In genomic region chr14:69151458-69152180, GRCh38 we compare ENCODE assay signal across 8 cellular contexts. TPM values are rescaled to one million over a fixed set of nuclear protein-coding genes. Genes with fewer than 3 reads are reported as not detected.
DNase-seq lines count a peak whose midpoint lies in the region; ATAC-seq and TF ChIP-seq lines count a peak whose summit lies in the region.

No MANE protein-coding gene starts in this region.

- ATAC-seq in HCT116 (peak; percentile 64), T-cell (replicated peaks in 1 of 4) (peak; percentile 42 to 53 (median 48)), left cardiac atrium (peak; percentile 70 to 71)

- H3K27ac ChIP-seq in HCT116 (ENCODE audit: low read depth, low read length) (peak overlapping the region; percentile 89), adrenal gland (peak overlapping the region; percentile 65 to 98 (median 95))

- peak; percentile 81 for DNase-seq in Daoy (ENCODE audit: low read depth)
- peak; percentile 48 for DNase-seq in HCT116 (ENCODE audit: low read depth, low spot score)
- DNase-seq in NB4 (ENCODE audit: low read depth), result peak; percentile 85
- peak; percentile 48 to 84 (median 68) for DNase-seq in T-cell
- peak; percentile 72 to 83 (median 77) for DNase-seq in adrenal gland
- DNase-seq in left cardiac atrium, result peak; percentile 77
- peak; percentile 91 for DNase-seq in posterior vena cava (ENCODE audit: low spot score)
- peak; percentile 78 for DNase-seq in ureter (ENCODE audit: low spot score)

- POLR2A ChIA-PET in HCT116 (lab: Charles Lee), result no interaction called here
- POLR2A ChIA-PET in T-cell (lab: Charles Lee), result interaction anchor here (0.5 to 1.0 kb wide), 4 partner anchors 9 to 646 kb away, joined by 3 to 8 read pairs (median 3); no protein-coding TSS in a partner anchor

- H3K27me3 ChIP-seq in HCT116 (ENCODE audit: insufficient read depth, low read length), result no peaks in the 10 kb centered on the region
- no peaks in the 10 kb centered on the region for H3K27me3 ChIP-seq in adrenal gland

- H3K36me3 Mint-ChIP-seq in T-cell, result peaks cover 19% of the 10 kb centered on the region

- H3K4me1 ChIP-seq in HCT116 (ENCODE audit: control insufficient read depth in 1 of 2, insufficient read depth in 2 of 2, low read length in 2 of 2) (peaks cover 22 to 29% of the 10 kb centered on the region in 2 experiments), adrenal gland (replicated peaks in 1 of 2) (peaks cover 0 to 38% of the 10 kb centered on the region in 2 donors)

- H2AFZ ChIP-seq in HCT116 (ENCODE audit: low read depth, low read length, poor library complexity, severe bottlenecking), result peak overlapping the region; percentile 66

- TF ChIP-seq POLR2A in HCT116 (IDR thresholded peaks at IDR 0.05; ENCODE audit: borderline replicate concordance, extremely low read depth, insufficient read depth, insufficient read length) (no peak), NB4 (IDR thresholded peaks at IDR 0.05; ENCODE audit: extremely low read depth, insufficient read length) (peak; percentile 8), adrenal gland (IDR thresholded peaks at IDR 0.05) (peak in 1 of 2 donors; percentile 9)

- no peaks in the 10 kb centered on the region for H3K9me3 Mint-ChIP-seq in T-cell

- H3K9ac ChIP-seq in HCT116 (ENCODE audit: low read length), result peak overlapping the region; percentile 77

- CTCF ChIA-PET in HCT116 (lab: Charles Lee), result interaction anchor here (1.1 to 2.9 kb wide), 5 partner anchors 11 to 38 kb away, joined by 3 to 18 read pairs (median 3); no protein-coding TSS in a partner anchor
- CTCF ChIA-PET in T-cell (lab: Charles Lee), result interaction anchor here (0.6 to 2.8 kb wide), 9 partner anchors 19 to 1205 kb away, joined by 3 to 16 read pairs (median 5); partner anchors contain the start of gene ERH (in 1 of the 2)

- peaks cover 44% of the 10 kb centered on the region for H3K79me2 ChIP-seq in HCT116 (ENCODE audit: insufficient read depth, low read length)

- peak overlapping the region; percentile 86 to 93 (median 89) for H3K4me3 Mint-ChIP-seq in T-cell

- RAD21 ChIA-PET in HCT116 (lab: Charles Lee; ENCODE audit: low non-redundant PET in 1 of 2, low total read pairs in 2 of 2, uncharacterized antibody in 2 of 2, unreplicated experiment in 2 of 2), result no interaction called here

- peaks cover 51 to 55% (median 51%) of the 10 kb centered on the region in 3 donors for H3K4me1 Mint-ChIP-seq in T-cell

- peak; percentile 42 for TF ChIP-seq RAD21 in HCT116 (IDR thresholded peaks at IDR 0.05; ENCODE audit: low read depth)

- H3K27me3 Mint-ChIP-seq in T-cell, result no peaks in the 10 kb centered on the region

- H3K4me2 ChIP-seq in HCT116 (ENCODE audit: low read length), result peak overlapping the region; percentile 90

- BruUV-seq in HCT116 (replicated peaks; lab: Mats Ljungman, UMichigan), result no TSS peak

- WGBS in adrenal gland, 4 donors, result 0 to 1% (median 0%) methylated on average over 9 to 57 of the region's 57 CpGs

- 0 out of 4 replicates have a peak, but pooled peaks cover 3 to 6% of the 10 kb centered on the region in 2 experiments for H3K36me3 ChIP-seq in HCT116 (ENCODE audit: control insufficient read depth in 1 of 2, insufficient read depth in 2 of 2, low read length in 2 of 2)
- peaks cover 0 to 5% of the 10 kb centered on the region in 2 donors for H3K36me3 ChIP-seq in adrenal gland (replicated peaks in 1 of 2)

- no peaks in the 10 kb centered on the region for H4K20me1 ChIP-seq in HCT116 (ENCODE audit: insufficient read depth)

- H3K4me3 ChIP-seq in HCT116 (replicated peaks in 1 of 2; ENCODE audit: low read depth in 1 of 2, low read length in 2 of 2) (peak overlapping the region; percentile 82 to 83), NB4 (ENCODE audit: low read depth, low read length) (peak overlapping the region; percentile 80), adrenal gland (peak overlapping the region; percentile 62 to 92 (median 80))

- TF ChIP-seq CTCF in HCT116 (IDR thresholded peaks at IDR 0.05 in 2 of 3, conservative IDR thresholded peaks at IDR 0.05 in 1 of 3; ENCODE audit: borderline replicate concordance in 1 of 3, insufficient read depth in 1 of 3, low read depth in 2 of 3, low read length in 2 of 3) (peak; percentile 27 to 47 (median 32); a peak in 4 of 6 replicates), NB4 (IDR thresholded peaks at IDR 0.05; ENCODE audit: low read depth, low read length) (peak; percentile 14), adrenal gland (IDR thresholded peaks at IDR 0.05) (peak in 5 of 6 experiments; percentile 22 to 58 (median 42))

- H3K9me2 ChIP-seq in HCT116 (ENCODE audit: insufficient read depth), result no peaks in the 10 kb centered on the region

- intact Hi-C loops in HCT116 (cut with micrococcal nuclease) (no loop called here), adrenal gland (cut with DNase I) (no loop called here), left cardiac atrium (cut with DNase I) (loop anchor here in 1 of 2 donors (10.0 kb wide), 1 partner anchor 73 kb away; no protein-coding TSS in a partner anchor), posterior vena cava (cut with DNase I) (no loop called here)

- H3K27ac Mint-ChIP-seq in T-cell, result peak overlapping the region; percentile 90 to 92

- H3K9me3 ChIP-seq in HCT116 (ENCODE audit: control insufficient read depth in 1 of 2, insufficient read depth in 1 of 2, low read depth in 1 of 2, low read length in 2 of 2) (no peaks in the 10 kb centered on the region), adrenal gland (replicated peaks in 1 of 3) (no peaks in the 10 kb centered on the region)

TF ChIP-seq in HCT116, 20 proteins besides CTCF, POLR2A, EP300 and RAD21:
- TF ChIP-seq SRF (IDR thresholded peaks at IDR 0.05; ENCODE audit: low read depth) (peak; percentile 25; the same call in 1 of the 2 replicates), TCF7L2 (IDR thresholded peaks at IDR 0.05; ENCODE audit: borderline replicate concordance, extremely low read depth, insufficient read depth, insufficient read length) (peak; percentile 10), MAX (IDR thresholded peaks at IDR 0.05) (peak; percentile 9; the same call in 1 of the 2 replicates), SIN3A (IDR thresholded peaks at IDR 0.05; ENCODE audit: low read depth) (no peak), ZFX (IDR thresholded peaks at IDR 0.05) (peak; percentile 100), EGR1 (IDR thresholded peaks at IDR 0.05; ENCODE audit: low read depth) (no peak), JUND (IDR thresholded peaks at IDR 0.05) (no peak)
TF ChIP-seq in HCT116: peak in this region for 4.

RNA-seq across cellular contexts. Expression of gene DCAF5, which starts 1.3 kb away (rescaled TPM):
- 7.8 and 9.7 TPM in 2 replicates for total RNA-seq in Daoy (2014; rRNA removed; shearing (Covaris generic))
- total RNA-seq in HCT116 (2021; ENCODE audit: unreplicated experiment) (27.1 TPM), T-cell (10 to 100 TPM; 60.3 to 80.8 (median 64.2) TPM), adrenal gland (10 to 100 TPM; 19.9 to 48.0 (median 38.0) TPM), left cardiac atrium (10 to 100 TPM; 43.8 to 49.4 TPM), posterior vena cava (10 to 100 TPM; 42.3 to 50.0 TPM), ureter (58.6 TPM)
- 20.4 and 22.0 TPM in 2 replicates for polyA plus RNA-seq in HCT116 (2012)
- 10 to 100 TPM; 27.9 to 38.2 (median 34.1) TPM for polyA plus RNA-seq in adrenal gland

RNA-seq across cellular contexts. Expression of gene EXD2, which starts 39.7 kb away (rescaled TPM):
- total RNA-seq in Daoy (2014; rRNA removed; shearing (Covaris generic)), result 19.3 and 26.8 TPM in 2 replicates
- total RNA-seq in HCT116 (2021; ENCODE audit: unreplicated experiment) (20.2 TPM), T-cell (10 to 100 TPM in 4 of 5 donors, 1 to 10 TPM in 1; 8.6 to 12.1 (median 10.8) TPM), adrenal gland (10 to 100 TPM; 11.2 to 23.0 (median 16.7) TPM), left cardiac atrium (10 to 100 TPM; 15.8 to 17.1 TPM), posterior vena cava (10 to 100 TPM; 17.9 to 21.0 TPM), ureter (21.0 TPM)
- 11.6 and 13.2 TPM in 2 replicates for polyA plus RNA-seq in HCT116 (2012)
- 10 to 100 TPM in 1 of 3 donors, 1 to 10 TPM in 2; 6.4 to 13.0 (median 9.0) TPM for polyA plus RNA-seq in adrenal gland

Comparison
In these comparisons a context has a peak if more than half of its experiments do, and no peak if none do; other contexts are left out.
1. Peak in every context shown above with its lines: DNase-seq, ATAC-seq, H3K4me3 ChIP-seq and H3K27ac ChIP-seq.